ENCODE assay signal across 24 cellular contexts in genomic region chr7:24057243-24057642, GRCh38.
DNase-seq lines count a peak whose midpoint lies in the region; ATAC-seq and TF ChIP-seq lines count a peak whose summit lies in the region.
"Had no signal": no experiment of that assay in that cellular context is flagged by ENCODE, and none has a peak within 500 bp of the region (broad histone marks: within the 10 kb centered on the region; RNA-seq: fewer than 3 reads in every experiment).

No MANE protein-coding gene starts in this region.

- CTCF ChIA-PET in T-cell (lab: Charles Lee) = no interaction called here

- TF ChIP-seq CTCF in WI38 (IDR thresholded peaks at IDR 0.05; ENCODE audit: low read depth, low read length) (0 out of 2 replicates have a peak, but pooled peaks have one; percentile 9), fibroblast of villous mesenchyme (IDR thresholded peaks at IDR 0.05; ENCODE audit: insufficient read depth, low read depth, low read length) (peak; percentile 16), foreskin keratinocyte (conservative IDR thresholded peaks at IDR 0.05) (no peak)

- H3K27me3 Mint-ChIP-seq in T-cell = peaks cover 15 to 20% of the 10 kb centered on the region in 2 donors

- POLR2A ChIA-PET in T-cell (lab: Charles Lee) = no interaction called here

- ATAC-seq in foreskin keratinocyte = no peak
- ATAC-seq in left lobe of liver = no peak
- ATAC-seq in T-cell (replicated peaks in 1 of 4) = no peak
- ATAC-seq: CD8-positive, alpha-beta T cell; left ventricle myocardium superior; natural killer cell; stimulated activated naive CD8-positive, alpha-beta T cell treated with anti-CD3 and anti-CD28 coated beads, Interleukin-15, Interleukin-2, amounts not matched to agents 100 U/mL and 50 U/mL, for 24 hours had no signal

- H3K27ac ChIP-seq in foreskin keratinocyte = no peak overlapping the region
- H3K27ac ChIP-seq: hepatocyte, spleen, thyroid gland had no signal

- no peaks in the 10 kb centered on the region for H3K36me3 Mint-ChIP-seq in T-cell
- H3K36me3 Mint-ChIP-seq: CD8-positive, alpha-beta T cell; natural killer cell had no signal

- peaks cover 23% of the 10 kb centered on the region for H3K4me1 ChIP-seq in foreskin keratinocyte
- H3K4me1 ChIP-seq: spleen, thyroid gland had no signal

- peaks cover 7% of the 10 kb centered on the region for H3K27me3 ChIP-seq in foreskin keratinocyte
- H3K27me3 ChIP-seq: thyroid gland had no signal

- peaks cover 0 to 3% (median 0%) of the 10 kb centered on the region in 3 donors for H3K9me3 Mint-ChIP-seq in T-cell
- H3K9me3 Mint-ChIP-seq: CD8-positive, alpha-beta T cell had no signal

- H3K4me3 ChIP-seq in Jurkat, Clone E6-1 (ENCODE audit: low read length) = no peak overlapping the region
- H3K4me3 ChIP-seq in WI38 (ENCODE audit: low read depth, low read length) (no peak overlapping the region), fibroblast of villous mesenchyme (ENCODE audit: low read depth, low read length) (no peak overlapping the region)
- H3K4me3 ChIP-seq: hepatocyte, spleen, thyroid gland had no signal

- H3K4me1 Mint-ChIP-seq in T-cell = peaks cover 0 to 9% (median 0%) of the 10 kb centered on the region in 3 donors
- H3K4me1 Mint-ChIP-seq: natural killer cell had no signal

- H3K4me3 Mint-ChIP-seq in T-cell = no peak overlapping the region
- H3K4me3 Mint-ChIP-seq: CD8-positive, alpha-beta T cell; natural killer cell had no signal

- H3K27ac Mint-ChIP-seq in T-cell = no peak overlapping the region
- H3K27ac Mint-ChIP-seq: CD8-positive, alpha-beta T cell; natural killer cell had no signal

- DNase-seq in ELR (ENCODE audit: low read depth) (peak; percentile 31), fibroblast of villous mesenchyme (ENCODE audit: low read depth) (no peak), foreskin keratinocyte (no peak), left lobe of liver (ENCODE audit: low spot score) (no peak), T-cell (no peak), NCI-H345 (lab: John Stamatoyannopoulos, UW) (no peak)
- peak; percentile 20 for DNase-seq in Jurkat, Clone E6-1 (ENCODE audit: low read depth, low spot score)
- DNase-seq: activated CD4-positive, alpha-beta T cell treated with anti-CD3 and anti-CD28 coated beads for 4 hours; activated naive CD4-positive, alpha-beta T cell treated with anti-CD3 and anti-CD28 coated beads, Interleukin-2, amount 50 U/mL, for 16 hours; anterior cingulate cortex; CD8-positive, alpha-beta T cell; foreskin melanocyte; left ventricle myocardium superior; midbrain; natural killer cell; NCI-H526 treated with DMSO at 0.1 percent for 48 hours; OCI-M1; SHP77 treated with DMSO at 0.1 percent for 48 hours; spleen; stimulated activated CD4-positive, alpha-beta T cell treated with anti-CD3 and anti-CD28 coated beads, Interleukin-4, amount 100 ng/mL, for 24 hours; stimulated activated naive CD8-positive, alpha-beta T cell treated with anti-CD3 and anti-CD28 coated beads, Interleukin-15, Interleukin-2, amounts not matched to agents 100 U/mL and 50 U/mL, for 24 hours; thyroid gland had no signal

Comparison
In these comparisons a context has a peak if more than half of its experiments do, and no peak if none do; other contexts are left out.
1. DNase-seq: peak in ELR (single experiment) and Jurkat, Clone E6-1 (single experiment); none in fibroblast of villous mesenchyme (single experiment), foreskin keratinocyte (0 of 2), left lobe of liver (single experiment), T-cell (0 of 34) and NCI-H345 (single experiment).